Comparison of ENCODE assay signal across 13 cellular contexts in the genomic region with DNA sequence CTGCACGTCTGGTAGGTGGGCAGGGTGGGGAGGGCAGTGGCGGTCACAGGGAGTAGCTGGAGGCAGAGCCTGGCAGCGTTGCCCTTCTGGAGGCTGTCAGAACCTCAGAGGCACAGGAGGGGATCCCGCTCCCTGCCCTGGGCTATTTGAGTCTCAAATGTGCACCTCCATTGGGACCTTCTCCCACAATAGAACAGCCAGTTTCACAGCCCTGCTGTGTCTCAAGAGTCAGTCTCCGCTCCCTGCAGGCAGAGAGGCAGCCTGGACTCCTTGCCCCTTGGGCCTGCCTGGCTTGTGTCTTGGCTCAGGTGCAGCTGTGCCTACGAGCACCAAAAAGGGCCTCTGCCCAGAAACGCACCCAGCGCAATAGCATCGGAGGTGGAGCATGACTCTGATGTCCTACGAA. TPM values are rescaled to one million over a fixed set of nuclear protein-coding genes. Genes with fewer than 3 reads are reported as not detected.
DNase-seq lines count a peak whose midpoint lies in the region; ATAC-seq, FAIRE-seq and TF ChIP-seq lines count a peak whose summit lies in the region.
"Had no signal": no experiment of that assay in that cellular context is flagged by ENCODE, and none has a peak within 500 bp of the region (broad histone marks: within the 10 kb centered on the region; RNA-seq: fewer than 3 reads in every experiment).

No MANE protein-coding gene starts in this region.

- peak overlapping the region; percentile 7; the same call in 1 of the 2 replicates for H2AK5ac ChIP-seq in H1 (ENCODE audit: low read depth, low read length)

- TF ChIP-seq CTCF in right atrium auricular region (IDR thresholded peaks at IDR 0.05) (no peak), H1 (IDR thresholded peaks at IDR 0.05; ENCODE audit: control extremely low read depth in 1 of 3, insufficient read depth in 1 of 3, low read depth in 1 of 3, low read length in 3 of 3) (no peak), osteoblast (IDR thresholded peaks at IDR 0.05; ENCODE audit: extremely low read depth, low read depth, low read length) (no peak), uterus (IDR thresholded peaks at IDR 0.05) (no peak), GM13977 (IDR thresholded peaks at IDR 0.05; ENCODE audit: extremely low read depth, insufficient read depth, missing control alignments) (no peak), left ventricle myocardium inferior (IDR thresholded peaks at IDR 0.05; ENCODE audit: borderline replicate concordance) (no peak)

- no peak overlapping the region for H3K14ac ChIP-seq in H1 (ENCODE audit: insufficient read length)

- H4K8ac ChIP-seq in H1 (ENCODE audit: extremely low read depth, insufficient read depth, low read length), result no peak overlapping the region

- H3K4ac ChIP-seq in H1 (replicated peaks; ENCODE audit: insufficient read length, low read depth, low read length), result no peak overlapping the region

- H2BK15ac ChIP-seq in H1 (ENCODE audit: low read length), result no peak overlapping the region; the same call in 1 of the 2 replicates

- no peak overlapping the region for H2BK20ac ChIP-seq in H1 (ENCODE audit: low read length)

- H2AFZ ChIP-seq in H1 (ENCODE audit: low read length) (no peak overlapping the region), osteoblast (ENCODE audit: low read length) (no peak overlapping the region)

- TF ChIP-seq POLR2A in H1 (IDR thresholded peaks at IDR 0.05; ENCODE audit: control extremely low read depth in 1 of 2, low read depth in 2 of 2, low read length in 2 of 2) (no peak), uterus (IDR thresholded peaks at IDR 0.05) (no peak)

- no peak overlapping the region for H3K27ac ChIP-seq in right atrium auricular region
- no peak overlapping the region for H3K27ac ChIP-seq in right cardiac atrium (ENCODE audit: low read length)
- H3K27ac ChIP-seq in H1 (ENCODE audit: low read depth, low read length), result no peak overlapping the region
- H3K27ac ChIP-seq in osteoblast (ENCODE audit: low read depth, low read length), result no peak overlapping the region
- H3K27ac ChIP-seq in uterus, result no peak overlapping the region
- no peak overlapping the region for H3K27ac ChIP-seq in left ventricle myocardium inferior (replicated peaks)
- H3K27ac ChIP-seq: BLaER1, neutrophil had no signal

- H3K79me2 ChIP-seq in H1 (ENCODE audit: control insufficient read depth in 1 of 2, insufficient read depth in 2 of 2, low read length in 2 of 2) (no peaks in the 10 kb centered on the region), osteoblast (ENCODE audit: insufficient read depth, low read length) (no peaks in the 10 kb centered on the region)

- H3K23me2 ChIP-seq in H1 (ENCODE audit: low read depth, low read length), result peaks cover 10% of the 10 kb centered on the region; the same call in 1 of the 2 replicates

- H4K5ac ChIP-seq in H1 (ENCODE audit: insufficient read length, low read depth, low read length), result no peak overlapping the region

- no peaks in the 10 kb centered on the region for H3K79me1 ChIP-seq in H1 (ENCODE audit: low read depth, low read length)

- no peak overlapping the region for H4K91ac ChIP-seq in H1 (replicated peaks; ENCODE audit: insufficient read length, low read length)

- peak; percentile 49 for DNase-seq in right atrium auricular region (ENCODE audit: low spot score)
- DNase-seq in right cardiac atrium, result no peak
- no peak for DNase-seq in H1 (ENCODE audit: low read depth in 1 of 2, low spot score in 2 of 2)
- peak; percentile 81 for DNase-seq in osteoblast (ENCODE audit: insufficient read length, low spot score, missing footprints)
- DNase-seq in uterus, result no peak
- DNase-seq in GM13977 (ENCODE audit: low spot score), result no peak
- DNase-seq in NCI-H748 (lab: John Stamatoyannopoulos, UW; ENCODE audit: unreplicated experiment), result no peak
- no peak for DNase-seq in left ventricle myocardium inferior
- DNase-seq: activated CD4-positive, alpha-beta T cell treated with anti-CD3 and anti-CD28 coated beads for 4 hours; NCI-H345 had no signal

- H2BK120ac ChIP-seq in H1 (replicated peaks; ENCODE audit: low read depth, low read length), result no peak overlapping the region

- intact Hi-C loops in right cardiac atrium (cut with DNase I), result no loop called here
- intact Hi-C loops in uterus (cut with DNase I; ENCODE audit: low total_unique reads), result no loop called here
- intact Hi-C loops in left ventricle myocardium inferior (cut with micrococcal nuclease), result no loop called here

- no peak for TF ChIP-seq EP300 in H1 (IDR thresholded peaks at IDR 0.05; ENCODE audit: borderline replicate concordance in 1 of 2, low read depth in 2 of 2, low read length in 2 of 2)

- no peak overlapping the region for H3K9ac ChIP-seq in H1 (replicated peaks in 1 of 4; ENCODE audit: extremely low read depth in 1 of 4, low read depth in 3 of 4, low read length in 3 of 4)
- H3K9ac ChIP-seq: BLaER1 had no signal

- POLR2A ChIA-PET in H1 (lab: Charles Lee; ENCODE audit: partially characterized antibody), result interaction anchor here (1.9 to 2.0 kb wide), 2 partner anchors 10 to 57 kb away, joined by 6 to 9 read pairs; partner anchors contain the start of gene FAM168B

- no peak for FAIRE-seq in H1 (lab: Jason Lieb, UNC)
- FAIRE-seq: endometrium had no signal

- 67% methylated on average over 10 of the region's 10 CpGs for WGBS in right cardiac atrium
- 83% methylated on average over 10 of the region's 10 CpGs; no CpG with 5 or more reads in 1 of the 2 experiments for WGBS in H1 (ENCODE audit: extremely low coverage in 1 of 2, insufficient coverage in 1 of 2, insufficient read length in 1 of 2, insufficient replicate concordance in 2 of 2, low coverage in 1 of 2, low lambda C conversion rate in 2 of 2, missing lambda C conversion rate in 1 of 2), 2 experiments

- no peak overlapping the region for H3K18ac ChIP-seq in H1 (ENCODE audit: extremely low read depth, low read length)

- CTCF ChIA-PET in H1 (lab: Charles Lee; ENCODE audit: partially characterized antibody), result interaction anchor here (1.1 to 2.2 kb wide), 2 partner anchors 21 to 65 kb away, joined by 3 to 6 read pairs; no protein-coding TSS in a partner anchor

- H4K20me1 ChIP-seq in H1 (replicated peaks in 1 of 2; ENCODE audit: control insufficient read depth in 1 of 2, insufficient read depth in 2 of 2, low read length in 2 of 2) (peaks cover 0 to 2% of the 10 kb centered on the region in 2 experiments), osteoblast (ENCODE audit: insufficient read depth, low read length) (peaks cover 6% of the 10 kb centered on the region)
- H4K20me1 ChIP-seq: BLaER1 had no signal

- ATAC-seq in right cardiac atrium, result no peak

- H3K4me3 ChIP-seq in right atrium auricular region (no peak overlapping the region), right cardiac atrium (ENCODE audit: low read length) (no peak overlapping the region), H1 (ENCODE audit: extremely low read depth in 1 of 4, insufficient read depth in 2 of 4, low read depth in 3 of 4, low read length in 4 of 4) (peak overlapping the region; percentile 51 to 70 (median 64); a peak in 5 of 8 replicates), osteoblast (ENCODE audit: insufficient read depth, low read length) (peak overlapping the region; percentile 66), uterus (peak overlapping the region; percentile 21 to 43), left ventricle myocardium inferior (no peak overlapping the region)
- H3K4me3 ChIP-seq: BLaER1 had no signal

- H3K9me3 ChIP-seq in right atrium auricular region (no peaks in the 10 kb centered on the region), right cardiac atrium (ENCODE audit: control insufficient read depth, low read length) (no peaks in the 10 kb centered on the region), H1 (ENCODE audit: insufficient read depth in 2 of 2, low read depth in 1 of 2, low read length in 1 of 2) (no peaks in the 10 kb centered on the region), osteoblast (ENCODE audit: low read depth, low read length) (no peaks in the 10 kb centered on the region), uterus (no peaks in the 10 kb centered on the region), left ventricle myocardium inferior (replicated peaks) (no peaks in the 10 kb centered on the region)
- H3K9me3 ChIP-seq: BLaER1, neutrophil had no signal

- H2BK5ac ChIP-seq in H1 (ENCODE audit: low read depth, low read length), result no peak overlapping the region

- H3K23ac ChIP-seq in H1 (ENCODE audit: insufficient read length), result no peak overlapping the region

- H3K36me3 ChIP-seq in right atrium auricular region (no peaks in the 10 kb centered on the region), H1 (ENCODE audit: control insufficient read depth in 2 of 4, insufficient read depth in 4 of 4, low read length in 3 of 4) (no peaks in the 10 kb centered on the region; a peak in 1 of 8 replicates), osteoblast (ENCODE audit: insufficient read depth, low read length) (no peaks in the 10 kb centered on the region), uterus (no peaks in the 10 kb centered on the region), left ventricle myocardium inferior (no peaks in the 10 kb centered on the region)
- H3K36me3 ChIP-seq: BLaER1, neutrophil had no signal

- TF ChIP-seq RAD21 in H1 (IDR thresholded peaks at IDR 0.05 in 1 of 2, conservative IDR thresholded peaks at IDR 0.05 in 1 of 2; ENCODE audit: low read depth in 2 of 2, low read length in 2 of 2), result no peak

- H3K4me1 ChIP-seq in right atrium auricular region (peaks cover 0 to 21% of the 10 kb centered on the region in 2 donors), right cardiac atrium (ENCODE audit: control insufficient read depth, insufficient read depth, low read length) (no peaks in the 10 kb centered on the region), H1 (replicated peaks in 1 of 4; ENCODE audit: control insufficient read depth in 3 of 4, insufficient read depth in 4 of 4, low read length in 3 of 4) (peaks cover 0 to 7% (median 4%) of the 10 kb centered on the region in 4 experiments; a peak in 6 of 7 replicates), osteoblast (ENCODE audit: insufficient read depth, low read length) (peaks cover 3% of the 10 kb centered on the region), uterus (no peaks in the 10 kb centered on the region), left ventricle myocardium inferior (peaks cover 18% of the 10 kb centered on the region)

- H2BK12ac ChIP-seq in H1 (ENCODE audit: low read depth, low read length), result no peak overlapping the region

- H3K27me3 ChIP-seq in right atrium auricular region, result no peaks in the 10 kb centered on the region
- no peaks in the 10 kb centered on the region for H3K27me3 ChIP-seq in right cardiac atrium (ENCODE audit: control insufficient read depth, insufficient read depth)
- H3K27me3 ChIP-seq in H1 (replicated peaks in 1 of 4; ENCODE audit: control insufficient read depth in 3 of 4, extremely low read depth in 1 of 4, insufficient read depth in 3 of 4, low read length in 3 of 4), result peaks cover 6 to 33% (median 26%) of the 10 kb centered on the region in 4 experiments; a peak in 6 of 7 replicates
- peaks cover 4% of the 10 kb centered on the region for H3K27me3 ChIP-seq in osteoblast (ENCODE audit: insufficient read depth, low read length)
- H3K27me3 ChIP-seq in uterus, result no peaks in the 10 kb centered on the region
- peaks cover 75% of the 10 kb centered on the region for H3K27me3 ChIP-seq in left ventricle myocardium inferior (ENCODE audit: low read depth)

- no peak overlapping the region for H3K56ac ChIP-seq in H1 (replicated peaks; ENCODE audit: insufficient read length, low read depth, low read length)

- H3K4me2 ChIP-seq in H1 (ENCODE audit: insufficient read depth in 1 of 2, low read depth in 2 of 2, low read length in 2 of 2) (peak overlapping the region; percentile 73 to 95), osteoblast (ENCODE audit: insufficient read depth, low read length) (peak overlapping the region; percentile 71)
- H3K4me2 ChIP-seq: BLaER1 had no signal

- in situ Hi-C loops in GM13977 (cut with MboI; ENCODE audit: low pct_unique_long_range_greater_than_20kb, low sequenced_read_pairs, unreplicated experiment), result no loop called here

RNA-seq across cellular contexts. Expression of gene FAM168B, which starts 57.4 kb away (rescaled TPM):
- 100 to 1,000 TPM in 1 of 2 donors, 10 to 100 TPM in 1; 97.8 to 124 TPM for total RNA-seq in right atrium auricular region
- total RNA-seq in right cardiac atrium, result 10 to 100 TPM; 81.5 to 99.4 (median 89.2) TPM
- 34.1 TPM for polyA plus RNA-seq in right cardiac atrium
- total RNA-seq in H1 (2021; fragmentation: NEBNext Ultra II Directional; extraction: Animal tissue kit (Norgen Biotek cat#: 25700)), result 58.1 and 61.9 TPM in 2 replicates
- polyA plus RNA-seq in H1 (2011; rRNA removed), result 123 and 162 TPM in 2 replicates
- 78.4 TPM for polyA plus RNA-seq in H1 (2011; cell fraction: cytosol; rRNA removed)
- 118 TPM for polyA plus RNA-seq in H1 (2011; cell fraction: nucleus; rRNA removed)
- polyA plus RNA-seq in H1 (2012, experiment 1 of 2), result 38.3 to 47.2 TPM (median 42.6 TPM) in 4 replicates
- 7.9 TPM for polyA plus RNA-seq in H1 (2012, experiment 2 of 2)
- 42.7 TPM for polyA plus RNA-seq in H1 (2013, experiment 1 of 2)
- polyA plus RNA-seq in H1 (2013, experiment 2 of 2), result 44.3 TPM
- polyA minus RNA-seq in H1 (2011; rRNA and poly(A)+ RNA removed), result 72.8 and 107 TPM in 2 replicates
- 48.7 TPM for polyA minus RNA-seq in H1 (2011; cell fraction: cytosol; rRNA and poly(A)+ RNA removed)
- polyA minus RNA-seq in H1 (2011; cell fraction: nucleus; rRNA and poly(A)+ RNA removed), result 26.0 TPM
- total RNA-seq in osteoblast, result 100 and 117 TPM in 2 replicates
- total RNA-seq in uterus, result 100 to 1,000 TPM in 3 of 4 donors, 10 to 100 TPM in 1; 50.0 to 194 (median 104) TPM
- 90.5 TPM for total RNA-seq in left ventricle myocardium inferior

Comparison
In these comparisons a context has a peak if more than half of its experiments do, and no peak if none do; other contexts are left out.
1. DNase-seq: peak in right atrium auricular region (single experiment) and osteoblast (single experiment); none in right cardiac atrium (0 of 3), H1 (0 of 2), uterus (0 of 2), GM13977 (single experiment), NCI-H748 (single experiment) and left ventricle myocardium inferior (single experiment).
2. H3K4me3 ChIP-seq: peak in H1 (4 of 4), osteoblast (single experiment) and uterus (2 of 2); none in right atrium auricular region (0 of 2), right cardiac atrium (single experiment) and left ventricle myocardium inferior (single experiment).